In genomic region chr16:68087688-68088087, GRCh38 we compare ENCODE assay signal across 10 cellular contexts. TPM values are rescaled to one million over a fixed set of nuclear protein-coding genes. Genes with fewer than 3 reads are reported as not detected.
DNase-seq lines count a peak whose midpoint lies in the region; ATAC-seq and TF ChIP-seq lines count a peak whose summit lies in the region.
"Had no signal": no experiment of that assay in that cellular context is flagged by ENCODE, and none has a peak within 500 bp of the region (broad histone marks: within the 10 kb centered on the region; RNA-seq: fewer than 3 reads in every experiment).

No MANE protein-coding gene starts in this region.

- peaks cover 70% of the 10 kb centered on the region for H4K20me1 ChIP-seq in Loucy (ENCODE audit: insufficient read depth, low read length, poor library complexity, severe bottlenecking)

- TF ChIP-seq CTCF in GM06990 (IDR thresholded peaks at IDR 0.05; ENCODE audit: insufficient read depth, low read length, poor library complexity, severe bottlenecking) (no peak), Loucy (conservative IDR thresholded peaks at IDR 0.05; ENCODE audit: low read length) (no peak), osteocyte (IDR thresholded peaks at IDR 0.05) (no peak), left lung (IDR thresholded peaks at IDR 0.05) (no peak)

- H3K4me3 Mint-ChIP-seq in dendritic cell treated with granulocyte-macrophage colony-stimulating factor and Interleukin-4, amounts not matched to agents 40 ng/mL and 50 ng/mL, for 4 days, result peak overlapping the region; percentile 6
- peak overlapping the region; percentile 22 for H3K4me3 Mint-ChIP-seq in osteocyte (ENCODE audit: unreplicated experiment)

- H3K27me3 ChIP-seq in GM06990 (replicated peaks; ENCODE audit: control insufficient read depth, insufficient read depth, low read length) (no peaks in the 10 kb centered on the region), Loucy (ENCODE audit: insufficient read depth, low read length, poor library complexity, severe bottlenecking) (no peaks in the 10 kb centered on the region), left lung (no peaks in the 10 kb centered on the region)
- H3K27me3 ChIP-seq in effector memory CD4-positive, alpha-beta T cell (replicated peaks; ENCODE audit: control insufficient read depth, insufficient read depth, low read length, poor library complexity, severe bottlenecking), result no peaks in the 10 kb centered on the region

- H3K36me3 ChIP-seq in GM06990 (ENCODE audit: control insufficient read depth, insufficient read depth, low read length) (no peaks in the 10 kb centered on the region), Loucy (ENCODE audit: insufficient read depth, low read length) (no peaks in the 10 kb centered on the region), left lung (no peaks in the 10 kb centered on the region)
- H3K36me3 ChIP-seq in effector memory CD4-positive, alpha-beta T cell (ENCODE audit: control insufficient read depth, insufficient read depth, low read length), result no peaks in the 10 kb centered on the region

- no peaks in the 10 kb centered on the region for H3K9me2 ChIP-seq in Loucy (replicated peaks; ENCODE audit: low read depth, low read length)

- H3K4me1 ChIP-seq in Loucy (ENCODE audit: insufficient read depth, low read length, poor library complexity, severe bottlenecking) (peaks cover 59% of the 10 kb centered on the region), left lung (peaks cover 41 to 85% of the 10 kb centered on the region in 2 donors)
- peaks cover 38% of the 10 kb centered on the region for H3K4me1 ChIP-seq in effector memory CD4-positive, alpha-beta T cell (ENCODE audit: control insufficient read depth, insufficient read depth, low read length, poor library complexity, severe bottlenecking)

- H3K4me3 ChIP-seq in GM06990 (replicated peaks; ENCODE audit: low read depth, low read length) (peak overlapping the region; percentile 23), Loucy (ENCODE audit: low read length, poor library complexity, severe bottlenecking) (peak overlapping the region; percentile 86), left lung (peak overlapping the region in 1 of 2 donors; percentile 95)
- H3K4me3 ChIP-seq in effector memory CD4-positive, alpha-beta T cell (ENCODE audit: insufficient read depth, low read depth, low read length, poor library complexity, severe bottlenecking), result no peak overlapping the region

- peak overlapping the region in 1 of 2 donors; percentile 31 for H3K27ac ChIP-seq in left lung
- no peak overlapping the region for H3K27ac ChIP-seq in effector memory CD4-positive, alpha-beta T cell (ENCODE audit: insufficient read depth, low read length, poor library complexity, severe bottlenecking)

- peaks cover 13% of the 10 kb centered on the region for H3K36me3 Mint-ChIP-seq in dendritic cell treated with granulocyte-macrophage colony-stimulating factor and Interleukin-4, amounts not matched to agents 40 ng/mL and 50 ng/mL, for 4 days (ENCODE audit: low read depth)
- no peaks in the 10 kb centered on the region for H3K36me3 Mint-ChIP-seq in osteocyte (ENCODE audit: unreplicated experiment)

- no peak overlapping the region for H2AFZ ChIP-seq in Loucy (ENCODE audit: low read length)
- H2AFZ ChIP-seq: GM23338 had no signal

- no peak overlapping the region for H3K27ac Mint-ChIP-seq in dendritic cell treated with granulocyte-macrophage colony-stimulating factor and Interleukin-4, amounts not matched to agents 40 ng/mL and 50 ng/mL, for 4 days
- no peak overlapping the region for H3K27ac Mint-ChIP-seq in osteocyte (ENCODE audit: unreplicated experiment)
- H3K27ac Mint-ChIP-seq: GM23338 had no signal

- ATAC-seq in left lung, result no peak
- ATAC-seq: GM23338 had no signal

- H3K9ac ChIP-seq in Loucy (ENCODE audit: low read depth, low read length, poor library complexity, severe bottlenecking), result peak overlapping the region; percentile 94

- no peaks in the 10 kb centered on the region for H3K27me3 Mint-ChIP-seq in dendritic cell treated with granulocyte-macrophage colony-stimulating factor and Interleukin-4, amounts not matched to agents 40 ng/mL and 50 ng/mL, for 4 days
- H3K27me3 Mint-ChIP-seq in osteocyte (ENCODE audit: unreplicated experiment), result no peaks in the 10 kb centered on the region

- DNase-seq in GM06990 (ENCODE audit: extremely low read depth, insufficient read length) (no peak), osteocyte (ENCODE audit: extremely low spot score, unreplicated experiment) (no peak), left lung (no peak), HuH-7 (ENCODE audit: low spot score) (no peak), DMS53 (lab: John Stamatoyannopoulos, UW) (no peak)
- DNase-seq in effector memory CD4-positive, alpha-beta T cell, result no peak
- DNase-seq: NCI-H1092 treated with DMSO at 0.1 percent for 48 hours had no signal

- no peaks in the 10 kb centered on the region for H3K9me3 ChIP-seq in Loucy (ENCODE audit: insufficient read depth, low read depth, low read length)
- no peaks in the 10 kb centered on the region for H3K9me3 ChIP-seq in left lung
- no peaks in the 10 kb centered on the region for H3K9me3 ChIP-seq in effector memory CD4-positive, alpha-beta T cell (ENCODE audit: control insufficient read depth, low read length)

- H3K4me1 Mint-ChIP-seq in dendritic cell treated with granulocyte-macrophage colony-stimulating factor and Interleukin-4, amounts not matched to agents 40 ng/mL and 50 ng/mL, for 4 days (ENCODE audit: low read depth), result peaks cover 60% of the 10 kb centered on the region
- peaks cover 52% of the 10 kb centered on the region for H3K4me1 Mint-ChIP-seq in osteocyte (ENCODE audit: unreplicated experiment)

- peaks cover 85% of the 10 kb centered on the region for H3K79me2 ChIP-seq in Loucy (ENCODE audit: insufficient read depth, low read length)

- no peaks in the 10 kb centered on the region for H3K9me3 Mint-ChIP-seq in dendritic cell treated with granulocyte-macrophage colony-stimulating factor and Interleukin-4, amounts not matched to agents 40 ng/mL and 50 ng/mL, for 4 days
- no peaks in the 10 kb centered on the region for H3K9me3 Mint-ChIP-seq in osteocyte (ENCODE audit: unreplicated experiment)
- H3K9me3 Mint-ChIP-seq: GM23338 had no signal

- 0 out of 2 replicates have a peak, but pooled peaks cover 3% of the 10 kb centered on the region for H3F3A ChIP-seq in Loucy (ENCODE audit: low read depth)

- intact Hi-C loops in dendritic cell treated with granulocyte-macrophage colony-stimulating factor and Interleukin-4, amounts not matched to agents 40 ng/mL and 50 ng/mL, for 4 days (cut with micrococcal nuclease), result loop anchor here (5.0 kb wide), 1 partner anchor 280 kb away; the partner anchor contains the start of genes RANBP10 and TSNAXIP1
- intact Hi-C loops in left lung (cut with DNase I), result no loop called here

- H3K4me2 ChIP-seq in Loucy (ENCODE audit: low read depth, low read length, poor library complexity, severe bottlenecking), result peak overlapping the region; percentile 82

RNA-seq across cellular contexts. Expression of gene NFATC3, which starts 2.5 kb away (rescaled TPM):
- total RNA-seq in osteocyte (42.0 and 42.3 TPM in 2 replicates), left lung (10 to 100 TPM; 58.5 to 65.8 TPM)
